Comparison of ENCODE assay signal across 8 cellular contexts in the genomic region with DNA sequence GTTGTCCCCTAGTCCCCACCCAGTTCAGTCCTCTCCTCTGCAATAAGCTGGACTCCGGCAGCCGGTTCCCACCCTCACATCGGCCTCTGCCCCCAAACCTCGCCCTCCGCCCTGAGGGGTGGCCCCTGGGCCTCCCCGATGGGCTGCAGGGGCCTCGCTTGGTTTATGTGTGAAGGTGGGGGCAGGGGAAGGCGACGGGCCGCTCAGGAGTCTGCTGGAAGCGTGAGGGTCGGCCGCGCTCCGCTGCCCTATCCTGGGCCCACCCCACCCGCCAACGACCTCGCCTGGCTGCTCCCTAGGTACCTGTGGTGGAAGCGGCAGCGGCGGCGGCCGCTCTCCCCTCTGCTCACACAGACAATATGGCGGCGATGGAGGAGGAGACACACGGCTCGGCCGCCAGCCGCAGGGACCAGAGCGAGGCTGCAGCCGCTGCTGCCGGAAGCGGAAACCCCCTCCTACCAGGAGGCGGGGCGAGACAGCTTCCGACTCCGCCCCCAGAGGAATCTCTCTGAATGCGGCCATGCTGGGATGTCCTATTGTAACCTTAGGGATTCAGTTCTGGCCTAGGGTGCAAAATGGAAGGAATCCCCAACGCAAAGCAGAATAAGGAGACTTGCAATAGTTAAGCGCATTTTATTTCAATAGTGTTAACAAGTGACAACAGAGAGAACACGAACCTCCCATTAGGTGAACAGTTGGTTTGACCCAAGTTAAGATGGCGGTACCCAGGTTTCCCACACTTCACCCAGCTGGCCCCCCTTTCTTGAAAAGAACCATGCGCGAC. TPM values are rescaled to one million over a fixed set of nuclear protein-coding genes. Genes with fewer than 3 reads are reported as not detected.
DNase-seq lines count a peak whose midpoint lies in the region; ATAC-seq and TF ChIP-seq lines count a peak whose summit lies in the region.

A gene (minus strand): TSS at position 422 of the 784 bp plus-strand sequence. CDS start 35,239 bp downstream, outside the sequence.

- peaks cover 2% of the 10 kb centered on the region for H3K4me1 ChIP-seq in fibroblast of lung (ENCODE audit: control insufficient read depth, extremely low read depth, insufficient read depth, low read length)
- peaks cover 17 to 39% of the 10 kb centered on the region in 2 donors for H3K4me1 ChIP-seq in naive thymus-derived CD4-positive, alpha-beta T cell (ENCODE audit: control insufficient read depth in 2 of 2, insufficient read depth in 2 of 2, low read length in 2 of 2)

- peaks cover 29% of the 10 kb centered on the region for H3K4me1 Mint-ChIP-seq in activated T-helper 17 cell treated with anti-CD3 and anti-CD28 coated beads, Interleukin-2, amount 50 U/mL, for 72 hours
- peaks cover 40 to 58% (median 54%) of the 10 kb centered on the region in 7 donors for H3K4me1 Mint-ChIP-seq in naive thymus-derived CD4-positive, alpha-beta T cell
- peaks cover 34 to 57% of the 10 kb centered on the region in 2 donors for H3K4me1 Mint-ChIP-seq in stimulated activated naive B cell treated with anti-CD40 and anti-IgM and Interleukin-4, amounts not matched to agents 10 μg/mL and 1 μg/mL and 100 μg/mL, for 72 hours

- TF ChIP-seq CTCF in LNCaP clone FGC (IDR thresholded peaks at IDR 0.05; ENCODE audit: control insufficient read depth, extremely low read depth, insufficient read depth) = no peak
- no peak for TF ChIP-seq CTCF in RWPE1 (conservative IDR thresholded peaks at IDR 0.05; ENCODE audit: low read depth)
- no peak for TF ChIP-seq CTCF in fibroblast of lung (conservative IDR thresholded peaks at IDR 0.05 in 1 of 2, IDR thresholded peaks at IDR 0.05 in 1 of 2; ENCODE audit: low read depth in 1 of 2, low read length in 2 of 2)

- peaks cover 4% of the 10 kb centered on the region for H4K20me1 ChIP-seq in fibroblast of lung (ENCODE audit: control insufficient read depth, extremely low read depth, insufficient read depth, low read length)

- CTCF ChIA-PET in RWPE1 (lab: Yijun Ruan, JAX) = interaction anchor here (0.6 kb wide), 1 partner anchor 159 kb away, joined by 3 read pairs; no protein-coding TSS in a partner anchor
- CTCF ChIA-PET in naive thymus-derived CD4-positive, alpha-beta T cell (lab: Charles Lee) = interaction anchor here (0.7 kb wide), 1 partner anchor 102 kb away, joined by 3 read pairs; no protein-coding TSS in a partner anchor

- H3K4me3 Mint-ChIP-seq in activated T-helper 17 cell treated with anti-CD3 and anti-CD28 coated beads, Interleukin-2, amount 50 U/mL, for 72 hours = peak within 1 kb of the TSS; percentile 89
- peak within 1 kb of the TSS; percentile 86 to 100 (median 91) for H3K4me3 Mint-ChIP-seq in naive thymus-derived CD4-positive, alpha-beta T cell
- peak within 1 kb of the TSS; percentile 87 to 93 for H3K4me3 Mint-ChIP-seq in stimulated activated naive B cell treated with anti-CD40 and anti-IgM and Interleukin-4, amounts not matched to agents 10 μg/mL and 1 μg/mL and 100 μg/mL, for 72 hours

- peaks cover 26% of the 10 kb centered on the region for H3K36me3 Mint-ChIP-seq in activated T-helper 17 cell treated with anti-CD3 and anti-CD28 coated beads, Interleukin-2, amount 50 U/mL, for 72 hours (ENCODE audit: low read depth)
- peaks cover 0 to 47% (median 15%) of the 10 kb centered on the region in 5 donors for H3K36me3 Mint-ChIP-seq in naive thymus-derived CD4-positive, alpha-beta T cell
- H3K36me3 Mint-ChIP-seq in stimulated activated naive B cell treated with anti-CD40 and anti-IgM and Interleukin-4, amounts not matched to agents 10 μg/mL and 1 μg/mL and 100 μg/mL, for 72 hours = peaks cover 24 to 36% of the 10 kb centered on the region in 2 donors

- no peaks in the 10 kb centered on the region for H3K9me3 ChIP-seq in fibroblast of lung (ENCODE audit: control insufficient read depth, insufficient read depth, low read depth, low read length)
- no peaks in the 10 kb centered on the region for H3K9me3 ChIP-seq in naive thymus-derived CD4-positive, alpha-beta T cell (ENCODE audit: control insufficient read depth in 2 of 3, low read length in 3 of 3)

- peak within 1 kb of the TSS; percentile 79 for H3K27ac ChIP-seq in RWPE1
- H3K27ac ChIP-seq in fibroblast of lung (ENCODE audit: insufficient read depth, low read length) = peak within 1 kb of the TSS; percentile 90
- peak within 1 kb of the TSS; percentile 94 for H3K27ac ChIP-seq in naive thymus-derived CD4-positive, alpha-beta T cell (ENCODE audit: low read depth, low read length)

- peak within 1 kb of the TSS; percentile 92 for H3K9ac ChIP-seq in fibroblast of lung (ENCODE audit: insufficient read depth, low read length)

- H3K36me3 ChIP-seq in fibroblast of lung (ENCODE audit: control insufficient read depth, insufficient read depth, low read length) = peaks cover 3% of the 10 kb centered on the region
- peaks cover 0 to 4% (median 0%) of the 10 kb centered on the region in 3 experiments for H3K36me3 ChIP-seq in naive thymus-derived CD4-positive, alpha-beta T cell (ENCODE audit: control insufficient read depth in 2 of 3, insufficient read depth in 3 of 3, low read length in 3 of 3)

- peak; percentile 96 for DNase-seq in Daoy (ENCODE audit: low read depth)
- peak; percentile 93 for DNase-seq in GOT3 (lab: John Stamatoyannopoulos, UW)
- peak; percentile 82 for DNase-seq in LNCaP clone FGC (ENCODE audit: low read depth)
- DNase-seq in RWPE1 (ENCODE audit: low spot score) = peak; percentile 98
- DNase-seq in fibroblast of lung (ENCODE audit: low read depth in 2 of 2) = peak; percentile 92 to 97
- DNase-seq in naive thymus-derived CD4-positive, alpha-beta T cell = peak; percentile 93 to 99 (median 97)
- DNase-seq in stimulated activated naive B cell treated with anti-CD40 and anti-IgM and Interleukin-4, amounts not matched to agents 10 μg/mL and 1 μg/mL and 100 μg/mL, for 72 hours = peak; percentile 96

- no peaks in the 10 kb centered on the region for H3K27me3 Mint-ChIP-seq in activated T-helper 17 cell treated with anti-CD3 and anti-CD28 coated beads, Interleukin-2, amount 50 U/mL, for 72 hours
- peaks cover 0 to 9% (median 5%) of the 10 kb centered on the region in 5 donors for H3K27me3 Mint-ChIP-seq in naive thymus-derived CD4-positive, alpha-beta T cell
- H3K27me3 Mint-ChIP-seq in stimulated activated naive B cell treated with anti-CD40 and anti-IgM and Interleukin-4, amounts not matched to agents 10 μg/mL and 1 μg/mL and 100 μg/mL, for 72 hours = peaks cover 4 to 7% of the 10 kb centered on the region in 2 donors

- intact Hi-C loops in naive thymus-derived CD4-positive, alpha-beta T cell (cut with micrococcal nuclease) = loop anchor here (1.0 to 10.0 kb wide), 15 partner anchors 81 to 1965 kb away; a partner anchor contains a TSS

- peak within 1 kb of the TSS; percentile 69 for H3K4me2 ChIP-seq in fibroblast of lung (ENCODE audit: extremely low read depth, insufficient read depth, low read length)

- H3K27me3 ChIP-seq in fibroblast of lung (ENCODE audit: control insufficient read depth, insufficient read depth, low read length) = peaks cover 3% of the 10 kb centered on the region
- no peaks in the 10 kb centered on the region for H3K27me3 ChIP-seq in naive thymus-derived CD4-positive, alpha-beta T cell (ENCODE audit: control insufficient read depth in 2 of 2, insufficient read depth in 2 of 2, low read length in 2 of 2)

- peaks cover 5% of the 10 kb centered on the region for H3K9me3 Mint-ChIP-seq in activated T-helper 17 cell treated with anti-CD3 and anti-CD28 coated beads, Interleukin-2, amount 50 U/mL, for 72 hours
- H3K9me3 Mint-ChIP-seq in naive thymus-derived CD4-positive, alpha-beta T cell = peaks cover 0 to 17% (median 0%) of the 10 kb centered on the region in 11 donors
- peaks cover 4 to 9% of the 10 kb centered on the region in 2 donors for H3K9me3 Mint-ChIP-seq in stimulated activated naive B cell treated with anti-CD40 and anti-IgM and Interleukin-4, amounts not matched to agents 10 μg/mL and 1 μg/mL and 100 μg/mL, for 72 hours

- POLR2A ChIA-PET in RWPE1 (lab: Yijun Ruan, JAX; ENCODE audit: low non-redundant PET) = interaction anchor here (0.6 kb wide), 1 partner anchor 188 kb away, joined by 10 read pairs; no protein-coding TSS in a partner anchor
- POLR2A ChIA-PET in naive thymus-derived CD4-positive, alpha-beta T cell (lab: Charles Lee) = interaction anchor here (0.6 to 2.0 kb wide), 8 partner anchors 23 to 245 kb away, joined by 3 to 5 read pairs (median 4); a partner anchor contains a TSS

- H3K27ac Mint-ChIP-seq in activated T-helper 17 cell treated with anti-CD3 and anti-CD28 coated beads, Interleukin-2, amount 50 U/mL, for 72 hours = peak within 1 kb of the TSS; percentile 98
- H3K27ac Mint-ChIP-seq in naive thymus-derived CD4-positive, alpha-beta T cell = peak within 1 kb of the TSS; percentile 97 to 100 (median 98)
- H3K27ac Mint-ChIP-seq in stimulated activated naive B cell treated with anti-CD40 and anti-IgM and Interleukin-4, amounts not matched to agents 10 μg/mL and 1 μg/mL and 100 μg/mL, for 72 hours = peak within 1 kb of the TSS; percentile 100

- H3K4me3 ChIP-seq in LNCaP clone FGC (ENCODE audit: low read depth, low read length) (peak within 1 kb of the TSS; percentile 97), fibroblast of lung (replicated peaks in 1 of 4; ENCODE audit: control extremely low read depth in 1 of 4, insufficient read depth in 1 of 4, low read depth in 3 of 4, low read length in 4 of 4) (peak within 1 kb of the TSS; percentile 88 to 98 (median 94))
- H3K4me3 ChIP-seq in naive thymus-derived CD4-positive, alpha-beta T cell (ENCODE audit: low read length) = peak within 1 kb of the TSS; percentile 59

- peak within 1 kb of the TSS; percentile 89 for H2AFZ ChIP-seq in fibroblast of lung (ENCODE audit: low read length)

- H3K79me2 ChIP-seq in fibroblast of lung (ENCODE audit: control insufficient read depth, insufficient read depth, low read length) = peaks cover 50% of the 10 kb centered on the region

- peak; percentile 99 for ATAC-seq in activated T-helper 17 cell treated with anti-CD3 and anti-CD28 coated beads, Interleukin-2, amount 50 U/mL, for 72 hours (replicated peaks)
- ATAC-seq in naive thymus-derived CD4-positive, alpha-beta T cell = peak; percentile 97
- ATAC-seq in stimulated activated naive B cell treated with anti-CD40 and anti-IgM and Interleukin-4, amounts not matched to agents 10 μg/mL and 1 μg/mL and 100 μg/mL, for 72 hours (replicated peaks) = peak; percentile 97

RNA-seq across cellular contexts. Expression of the gene that starts here (rescaled TPM):
- 123 and 154 TPM in 2 replicates for total RNA-seq in Daoy (2014; rRNA removed; shearing (Covaris generic))
- 100 to 1,000 TPM; 141 to 145 TPM for total RNA-seq in activated T-helper 17 cell treated with anti-CD3 and anti-CD28 coated beads, Interleukin-2, amount 50 U/mL, for 72 hours
- total RNA-seq in fibroblast of lung = 89.4 and 124 TPM in 2 replicates
- polyA plus RNA-seq in fibroblast of lung = 120 and 141 TPM in 2 replicates
- 73.2 and 84.1 TPM in 2 replicates for polyA plus RNA-seq in fibroblast of lung (2012)
- 104 and 105 TPM in 2 replicates for polyA minus RNA-seq in fibroblast of lung (ENCODE audit: low replicate concordance)
- total RNA-seq in naive thymus-derived CD4-positive, alpha-beta T cell = 100 to 1,000 TPM in 1 of 5 experiments, 10 to 100 TPM in 4; 69.7 to 117 (median 90.8) TPM
- polyA plus RNA-seq in naive thymus-derived CD4-positive, alpha-beta T cell = 10 to 100 TPM; 47.3 to 47.8 TPM

Comparison
In these comparisons a context has a peak if more than half of its experiments do, and no peak if none do; other contexts are left out.
1. Peak in every context shown above with its lines: DNase-seq, ATAC-seq, H3K4me3 ChIP-seq and H3K27ac ChIP-seq.